8 cellular contexts compared by ENCODE assay signal in the genomic region with DNA sequence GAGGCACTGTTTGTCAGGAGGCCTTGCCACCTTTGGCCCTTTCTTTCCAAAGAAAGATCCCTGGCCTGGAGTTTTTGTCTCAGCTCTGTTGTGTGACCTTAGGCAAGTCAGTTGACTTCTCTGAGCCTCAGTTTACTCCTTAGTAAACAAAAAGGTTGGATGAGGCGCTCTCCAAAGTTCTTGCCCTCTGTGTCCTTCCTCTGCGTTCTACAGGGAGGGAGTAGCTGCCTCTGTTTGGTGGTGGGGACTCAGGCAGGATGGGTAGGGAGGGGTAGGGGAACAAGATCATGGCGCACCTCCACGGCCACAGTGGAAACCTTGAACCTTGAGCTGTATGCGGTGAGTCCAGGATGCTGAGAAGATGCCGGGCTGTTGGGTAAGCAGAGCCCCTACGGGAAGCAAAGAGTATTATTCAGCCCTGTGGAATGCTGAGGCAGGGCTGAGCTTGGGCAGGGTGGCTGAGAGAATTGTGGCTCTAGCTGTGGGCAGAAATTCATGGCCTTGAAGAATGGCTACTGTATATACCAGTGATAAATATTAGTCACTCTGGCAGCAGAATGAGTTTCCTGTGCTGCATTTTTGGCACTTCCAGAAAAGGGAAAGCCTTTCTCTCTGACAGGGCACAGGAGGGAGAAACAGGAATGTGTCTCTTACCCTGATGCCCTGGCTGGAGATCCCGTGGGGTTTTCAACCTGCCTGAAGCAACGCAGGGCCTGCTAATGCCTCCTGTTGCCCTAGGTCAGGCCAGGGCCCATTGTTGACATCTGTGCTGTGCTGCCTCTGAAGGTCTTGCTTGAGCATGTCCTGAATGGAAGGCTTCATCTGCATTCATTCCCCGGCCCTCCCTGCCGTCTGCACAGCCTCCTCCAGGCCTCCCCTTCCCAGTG. TPM values are rescaled to one million over a fixed set of nuclear protein-coding genes. Genes with fewer than 3 reads are reported as not detected.
DNase-seq lines count a peak whose midpoint lies in the region; ATAC-seq, FAIRE-seq and TF ChIP-seq lines count a peak whose summit lies in the region.

No MANE protein-coding gene starts in this region.

- no peaks in the 10 kb centered on the region for H3K9me3 ChIP-seq in endothelial cell of umbilical vein (replicated peaks; ENCODE audit: control insufficient read depth, insufficient read depth, low read length)

- H3K4me1 ChIP-seq in endothelial cell of umbilical vein (ENCODE audit: control insufficient read depth, extremely low read depth, insufficient read depth, low read length) = peaks cover 95% of the 10 kb centered on the region

- FAIRE-seq in endothelial cell of umbilical vein (lab: Jason Lieb, UNC) = peak; percentile 89

- no peaks in the 10 kb centered on the region for H3K27me3 ChIP-seq in endothelial cell of umbilical vein (ENCODE audit: control insufficient read depth in 2 of 2, insufficient read depth in 2 of 2, low read length in 2 of 2)

- intact Hi-C loops in endothelial cell of umbilical vein (cut with micrococcal nuclease) = loop anchor here (1.0 to 5.0 kb wide), 10 partner anchors 14 to 158 kb away; a partner anchor contains a TSS

- H3K79me2 ChIP-seq in endothelial cell of umbilical vein (ENCODE audit: control insufficient read depth, insufficient read depth, low read length) = peaks cover 88% of the 10 kb centered on the region

- peak; percentile 92 for DNase-seq in AG20443 (ENCODE audit: low spot score)
- DNase-seq in NCI-H460 (ENCODE audit: extremely low read depth, low read depth) = peak; percentile 83
- DNase-seq in endothelial cell of umbilical vein (ENCODE audit: low read depth, low spot score) = peak; percentile 96
- DNase-seq in natural killer cell treated with Interleukin-12 subunit alpha and Interleukin-12 subunit beta and Interleukin-15 and Interleukin-18, amount 100 ng/mL, for 72 hours (ENCODE audit: low spot score) = peak; percentile 61
- no peak for DNase-seq in GM10266 (ENCODE audit: extremely low spot score)
- no peak for DNase-seq in KG1 (lab: John Stamatoyannopoulos, UW)

- peak overlapping the region; percentile 64 for H3K4me3 Mint-ChIP-seq in natural killer cell treated with Interleukin-12 subunit alpha and Interleukin-12 subunit beta and Interleukin-15 and Interleukin-18, amount 100 ng/mL, for 72 hours

- H3K9me1 ChIP-seq in endothelial cell of umbilical vein (replicated peaks; ENCODE audit: control insufficient read depth, extremely low read depth, insufficient read depth, low read length) = no peaks in the 10 kb centered on the region

- H3K4me3 ChIP-seq in endothelial cell of umbilical vein (replicated peaks in 1 of 3; ENCODE audit: insufficient read depth in 1 of 3, low read depth in 1 of 3, low read length in 3 of 3) = no peak overlapping the region

- H3K27ac Mint-ChIP-seq in natural killer cell treated with Interleukin-12 subunit alpha and Interleukin-12 subunit beta and Interleukin-15 and Interleukin-18, amount 100 ng/mL, for 72 hours = peak overlapping the region; percentile 56 to 85

- H3K27me3 Mint-ChIP-seq in natural killer cell treated with Interleukin-12 subunit alpha and Interleukin-12 subunit beta and Interleukin-15 and Interleukin-18, amount 100 ng/mL, for 72 hours = peaks cover 0 to 15% of the 10 kb centered on the region in 2 donors

- CTCF ChIA-PET in endothelial cell of umbilical vein (lab: Charles Lee) = interaction anchor here (0.7 to 2.4 kb wide), 23 partner anchors 8 to 159 kb away, joined by 3 to 12 read pairs (median 4); a partner anchor contains a TSS

- POLR2A ChIA-PET in endothelial cell of umbilical vein (lab: Charles Lee) = interaction anchor here (0.8 to 2.1 kb wide), 3 partner anchors 11 to 73 kb away, joined by 3 to 7 read pairs (median 3); a partner anchor contains a TSS

- dilution Hi-C loops in endothelial cell of umbilical vein (cut with MboI; ENCODE audit: extremely low pct_ligation_motif_present, low sequenced_read_pairs) = no loop called here

- no peaks in the 10 kb centered on the region for H3K36me3 ChIP-seq in endothelial cell of umbilical vein (ENCODE audit: control insufficient read depth in 2 of 2, extremely low read depth in 1 of 2, insufficient read depth in 2 of 2, low read length in 2 of 2)

- H3K36me3 Mint-ChIP-seq in natural killer cell treated with Interleukin-12 subunit alpha and Interleukin-12 subunit beta and Interleukin-15 and Interleukin-18, amount 100 ng/mL, for 72 hours = peaks cover 2% of the 10 kb centered on the region

- peak; percentile 7 to 27 for TF ChIP-seq CTCF in endothelial cell of umbilical vein (IDR thresholded peaks at IDR 0.05; ENCODE audit: extremely low read depth in 1 of 2, insufficient read depth in 1 of 2, low read depth in 1 of 2, low read length in 2 of 2)
- no peak for TF ChIP-seq CTCF in GM10266 (IDR thresholded peaks at IDR 0.05; ENCODE audit: control insufficient read depth, insufficient read depth, low read depth, missing control alignments)

- H2AFZ ChIP-seq in endothelial cell of umbilical vein (ENCODE audit: low read depth, low read length) = no peak overlapping the region

- H3K4me1 Mint-ChIP-seq in natural killer cell treated with Interleukin-12 subunit alpha and Interleukin-12 subunit beta and Interleukin-15 and Interleukin-18, amount 100 ng/mL, for 72 hours (ENCODE audit: low read depth in 2 of 2) = peaks cover 25 to 56% of the 10 kb centered on the region in 2 donors

- H4K20me1 ChIP-seq in endothelial cell of umbilical vein (replicated peaks; ENCODE audit: control insufficient read depth, extremely low read depth, insufficient read depth, low read length) = no peaks in the 10 kb centered on the region

- no peaks in the 10 kb centered on the region for H3K9me3 Mint-ChIP-seq in natural killer cell treated with Interleukin-12 subunit alpha and Interleukin-12 subunit beta and Interleukin-15 and Interleukin-18, amount 100 ng/mL, for 72 hours

- H3K4me2 ChIP-seq in endothelial cell of umbilical vein (ENCODE audit: insufficient read depth, low read length) = peak overlapping the region; percentile 47

- TF ChIP-seq POLR2A in endothelial cell of umbilical vein (IDR thresholded peaks at IDR 0.05; ENCODE audit: low read depth, low read length) = no peak
- no peak for TF ChIP-seq POLR2A in GM18505 (IDR thresholded peaks at IDR 0.05; ENCODE audit: borderline replicate concordance, extremely low read depth, insufficient read depth, insufficient read length)

- TSS peak; percentile 57 for BruUV-seq in endothelial cell of umbilical vein (replicated peaks; lab: Mats Ljungman, UMichigan)

- peak overlapping the region; percentile 95 for H3K27ac ChIP-seq in endothelial cell of umbilical vein (ENCODE audit: insufficient read depth, low read depth, low read length)

- peak overlapping the region; percentile 74 for H3K9ac ChIP-seq in endothelial cell of umbilical vein (replicated peaks; ENCODE audit: extremely low read depth, insufficient read depth, low read length)

- ATAC-seq in natural killer cell treated with Interleukin-12 subunit alpha and Interleukin-12 subunit beta and Interleukin-15 and Interleukin-18, amount 100 ng/mL, for 72 hours = no peak
- ATAC-seq in HG02973 (IDR thresholded peaks at IDR 0.05; ENCODE audit: unreplicated experiment) = no peak
- ATAC-seq in GM18505 (IDR thresholded peaks at IDR 0.05; ENCODE audit: unreplicated experiment) = no peak

TF ChIP-seq in endothelial cell of umbilical vein, 7 proteins besides CTCF, POLR2A, EP300 and RAD21:
- TF ChIP-seq, protein P1, sequence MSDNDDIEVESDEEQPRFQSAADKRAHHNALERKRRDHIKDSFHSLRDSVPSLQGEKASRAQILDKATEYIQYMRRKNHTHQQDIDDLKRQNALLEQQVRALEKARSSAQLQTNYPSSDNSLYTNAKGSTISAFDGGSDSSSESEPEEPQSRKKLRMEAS (IDR thresholded peaks at IDR 0.05; ENCODE audit: insufficient read depth, insufficient read length) = no peak
- TF ChIP-seq POLR2AphosphoS5 (IDR thresholded peaks at IDR 0.05; ENCODE audit: insufficient read depth, low read depth, low read length) (peak; percentile 87), JUN (IDR thresholded peaks at IDR 0.05; ENCODE audit: borderline replicate concordance, insufficient read depth, insufficient read length, low read depth) (peak; percentile 74), MYC (IDR thresholded peaks at IDR 0.05; ENCODE audit: low read depth, low read length) (no peak), EZH2 (IDR thresholded peaks at IDR 0.05; ENCODE audit: borderline replicate concordance, low read depth, low read length, severe bottlenecking) (no peak), FOS (IDR thresholded peaks at IDR 0.05; ENCODE audit: borderline replicate concordance, insufficient read depth, low read length) (peak; percentile 93), GATA2 (IDR thresholded peaks at IDR 0.05; ENCODE audit: insufficient read depth, insufficient read length, low read depth, low read length) (peak; percentile 75)

RNA-seq across cellular contexts. Expression of a gene that starts 39.9 kb away (rescaled TPM):
- 8.0 and 12.3 TPM in 2 replicates for total RNA-seq in NCI-H460 (2014; rRNA removed; shearing (Covaris generic))
- 17.8 and 22.3 TPM in 2 replicates for polyA plus RNA-seq in NCI-H460 (2014; cell fraction: nucleus; rRNA removed)
- 71.7 and 88.2 TPM in 2 replicates for total RNA-seq in endothelial cell of umbilical vein
- polyA plus RNA-seq in endothelial cell of umbilical vein = 53.4 and 56.4 TPM in 2 replicates
- polyA plus RNA-seq in endothelial cell of umbilical vein (2011; cell fraction: cytosol; rRNA removed) = 47.7 and 47.9 TPM in 2 replicates
- polyA plus RNA-seq in endothelial cell of umbilical vein (2011; cell fraction: nucleus; rRNA removed) = 114 and 122 TPM in 2 replicates
- 87.3 and 91.3 TPM in 2 replicates for polyA plus RNA-seq in endothelial cell of umbilical vein (2012)
- polyA minus RNA-seq in endothelial cell of umbilical vein = 53.1 and 59.9 TPM in 2 replicates
- 13.7 TPM for polyA minus RNA-seq in endothelial cell of umbilical vein (2011; cell fraction: cytosol; rRNA and poly(A)+ RNA removed)
- 73.9 and 75.1 TPM in 2 replicates for polyA minus RNA-seq in endothelial cell of umbilical vein (2011; cell fraction: nucleus; rRNA and poly(A)+ RNA removed)
- 10 to 100 TPM; 13.5 to 47.4 TPM for total RNA-seq in natural killer cell treated with Interleukin-12 subunit alpha and Interleukin-12 subunit beta and Interleukin-15 and Interleukin-18, amount 100 ng/mL, for 72 hours

Comparison
In these comparisons a context has a peak if more than half of its experiments do, and no peak if none do; other contexts are left out.
1. DNase-seq: peak in AG20443 (single experiment), NCI-H460 (single experiment), endothelial cell of umbilical vein (single experiment) and natural killer cell treated with Interleukin-12 subunit alpha and Interleukin-12 subunit beta and Interleukin-15 and Interleukin-18, amount 100 ng/mL, for 72 hours (single experiment); none in GM10266 (single experiment) and KG1 (single experiment).